Comparison of ENCODE assay signal across 1 cellular context in genomic region chr7:37117261-37117660, GRCh38.
TF ChIP-seq lines count a peak whose summit lies in the region.

No MANE protein-coding gene starts in this region.

TF ChIP-seq in H1, 55 proteins besides CTCF, POLR2A, EP300 and RAD21:
- TF ChIP-seq JUN (IDR thresholded peaks at IDR 0.05; ENCODE audit: low read depth, low read length) (peak; percentile 80; the same call in 1 of the 2 replicates), MAX (IDR thresholded peaks at IDR 0.05) (0 out of 2 replicates have a peak, but pooled peaks have one; percentile 18), RXRA (IDR thresholded peaks at IDR 0.05; ENCODE audit: insufficient read depth, low read depth, low read length) (no peak), JUND (IDR thresholded peaks at IDR 0.05; ENCODE audit: low read length) (peak; percentile 79)
